Comparison of ENCODE assay signal across 1 cellular context in the genomic region with DNA sequence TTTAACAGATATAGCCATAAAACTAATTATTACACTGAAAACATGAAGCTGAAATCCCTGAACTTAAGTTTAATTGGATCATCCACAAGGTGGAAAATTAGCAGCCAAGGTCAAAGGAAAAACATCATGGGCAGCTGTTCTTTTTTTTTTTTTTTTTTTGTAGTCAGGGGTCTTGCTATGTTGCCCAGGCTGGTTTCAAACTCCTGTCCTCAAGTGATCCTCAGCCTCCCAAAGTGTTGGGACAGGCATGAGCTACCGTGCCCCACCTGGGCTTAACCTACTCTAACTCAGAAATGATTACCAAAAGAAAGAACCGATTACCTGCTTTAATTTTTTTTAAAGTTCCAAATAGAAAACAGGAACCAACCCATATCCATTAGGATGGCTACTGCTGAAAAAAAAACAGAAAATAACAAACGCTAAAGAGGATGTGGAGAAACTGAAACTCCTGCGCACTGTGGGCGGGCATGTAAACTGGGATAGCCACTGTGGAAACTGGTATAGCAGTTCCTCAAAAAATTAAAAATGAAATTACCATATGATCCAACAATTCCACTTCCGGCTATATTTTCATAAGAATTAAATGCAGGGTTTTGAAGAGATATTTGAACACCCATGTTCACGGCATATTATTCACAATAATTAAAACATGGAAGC.
TF ChIP-seq lines count a peak whose summit lies in the region.

No MANE protein-coding gene starts in this region.

TF ChIP-seq in GM12878, 131 proteins besides CTCF, POLR2A, EP300 and RAD21:
- TF ChIP-seq STAT1 (conservative IDR thresholded peaks at IDR 0.05): no peak
- no peak for TF ChIP-seq SUZ12 (IDR thresholded peaks at IDR 0.05; ENCODE audit: unreplicated experiment)
- no peak for TF ChIP-seq RCOR1 (conservative IDR thresholded peaks at IDR 0.05; ENCODE audit: low read depth, low read length)
- no peak for TF ChIP-seq POLR2AphosphoS2 (IDR thresholded peaks at IDR 0.05; ENCODE audit: low read depth, low read length)
- TF ChIP-seq FOS (IDR thresholded peaks at IDR 0.05; ENCODE audit: borderline replicate concordance, extremely low read depth, insufficient read length): no peak
- peak; percentile 26; the same call in 1 of the 2 replicates for TF ChIP-seq SPI1 (IDR thresholded peaks at IDR 0.05; ENCODE audit: borderline replicate concordance, insufficient read depth, low read depth, low read length)
- TF ChIP-seq RBBP5 (conservative IDR thresholded peaks at IDR 0.05): no peak
- TF ChIP-seq RUNX3 (IDR thresholded peaks at IDR 0.05; ENCODE audit: low read length): no peak
- TF ChIP-seq PAX8 (IDR thresholded peaks at IDR 0.05): no peak
- no peak for TF ChIP-seq PAX5 (IDR thresholded peaks at IDR 0.05; ENCODE audit: borderline replicate concordance, low read depth, low read length)
- no peak for TF ChIP-seq SREBF1 (IDR thresholded peaks at IDR 0.05; ENCODE audit: low read length)
- TF ChIP-seq HCFC1 (IDR thresholded peaks at IDR 0.05; ENCODE audit: low read length): no peak
- no peak for TF ChIP-seq TARDBP (IDR thresholded peaks at IDR 0.05; ENCODE audit: borderline replicate concordance)
- 0 out of 4 replicates have a peak, but pooled peaks have one; percentile 11 to 12 for TF ChIP-seq IKZF2 (IDR thresholded peaks at IDR 0.05)
- no peak for TF ChIP-seq HDGF (IDR thresholded peaks at IDR 0.05)
- TF ChIP-seq ZNF24 (IDR thresholded peaks at IDR 0.05): no peak
- TF ChIP-seq, protein P1, sequence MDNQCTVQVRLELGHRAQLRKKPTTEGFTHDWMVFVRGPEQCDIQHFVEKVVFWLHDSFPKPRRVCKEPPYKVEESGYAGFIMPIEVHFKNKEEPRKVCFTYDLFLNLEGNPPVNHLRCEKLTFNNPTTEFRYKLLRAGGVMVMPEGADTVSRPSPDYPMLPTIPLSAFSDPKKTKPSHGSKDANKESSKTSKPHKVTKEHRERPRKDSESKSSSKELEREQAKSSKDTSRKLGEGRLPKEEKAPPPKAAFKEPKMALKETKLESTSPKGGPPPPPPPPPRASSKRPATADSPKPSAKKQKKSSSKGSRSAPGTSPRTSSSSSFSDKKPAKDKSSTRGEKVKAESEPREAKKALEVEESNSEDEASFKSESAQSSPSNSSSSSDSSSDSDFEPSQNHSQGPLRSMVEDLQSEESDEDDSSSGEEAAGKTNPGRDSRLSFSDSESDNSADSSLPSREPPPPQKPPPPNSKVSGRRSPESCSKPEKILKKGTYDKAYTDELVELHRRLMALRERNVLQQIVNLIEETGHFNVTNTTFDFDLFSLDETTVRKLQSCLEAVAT (IDR thresholded peaks at IDR 0.05): peak; percentile 69; the same call in 1 of the 2 replicates
- no peak for TF ChIP-seq BACH1 (IDR thresholded peaks at IDR 0.05; ENCODE audit: borderline replicate concordance)
- TF ChIP-seq, protein P2, sequence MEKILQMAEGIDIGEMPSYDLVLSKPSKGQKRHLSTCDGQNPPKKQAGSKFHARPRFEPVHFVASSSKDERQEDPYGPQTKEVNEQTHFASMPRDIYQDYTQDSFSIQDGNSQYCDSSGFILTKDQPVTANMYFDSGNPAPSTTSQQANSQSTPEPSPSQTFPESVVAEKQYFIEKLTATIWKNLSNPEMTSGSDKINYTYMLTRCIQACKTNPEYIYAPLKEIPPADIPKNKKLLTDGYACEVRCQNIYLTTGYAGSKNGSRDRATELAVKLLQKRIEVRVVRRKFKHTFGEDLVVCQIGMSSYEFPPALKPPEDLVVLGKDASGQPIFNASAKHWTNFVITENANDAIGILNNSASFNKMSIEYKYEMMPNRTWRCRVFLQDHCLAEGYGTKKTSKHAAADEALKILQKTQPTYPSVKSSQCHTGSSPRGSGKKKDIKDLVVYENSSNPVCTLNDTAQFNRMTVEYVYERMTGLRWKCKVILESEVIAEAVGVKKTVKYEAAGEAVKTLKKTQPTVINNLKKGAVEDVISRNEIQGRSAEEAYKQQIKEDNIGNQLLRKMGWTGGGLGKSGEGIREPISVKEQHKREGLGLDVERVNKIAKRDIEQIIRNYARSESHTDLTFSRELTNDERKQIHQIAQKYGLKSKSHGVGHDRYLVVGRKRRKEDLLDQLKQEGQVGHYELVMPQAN (conservative IDR thresholded peaks at IDR 0.05): no peak
- TF ChIP-seq, protein P3, sequence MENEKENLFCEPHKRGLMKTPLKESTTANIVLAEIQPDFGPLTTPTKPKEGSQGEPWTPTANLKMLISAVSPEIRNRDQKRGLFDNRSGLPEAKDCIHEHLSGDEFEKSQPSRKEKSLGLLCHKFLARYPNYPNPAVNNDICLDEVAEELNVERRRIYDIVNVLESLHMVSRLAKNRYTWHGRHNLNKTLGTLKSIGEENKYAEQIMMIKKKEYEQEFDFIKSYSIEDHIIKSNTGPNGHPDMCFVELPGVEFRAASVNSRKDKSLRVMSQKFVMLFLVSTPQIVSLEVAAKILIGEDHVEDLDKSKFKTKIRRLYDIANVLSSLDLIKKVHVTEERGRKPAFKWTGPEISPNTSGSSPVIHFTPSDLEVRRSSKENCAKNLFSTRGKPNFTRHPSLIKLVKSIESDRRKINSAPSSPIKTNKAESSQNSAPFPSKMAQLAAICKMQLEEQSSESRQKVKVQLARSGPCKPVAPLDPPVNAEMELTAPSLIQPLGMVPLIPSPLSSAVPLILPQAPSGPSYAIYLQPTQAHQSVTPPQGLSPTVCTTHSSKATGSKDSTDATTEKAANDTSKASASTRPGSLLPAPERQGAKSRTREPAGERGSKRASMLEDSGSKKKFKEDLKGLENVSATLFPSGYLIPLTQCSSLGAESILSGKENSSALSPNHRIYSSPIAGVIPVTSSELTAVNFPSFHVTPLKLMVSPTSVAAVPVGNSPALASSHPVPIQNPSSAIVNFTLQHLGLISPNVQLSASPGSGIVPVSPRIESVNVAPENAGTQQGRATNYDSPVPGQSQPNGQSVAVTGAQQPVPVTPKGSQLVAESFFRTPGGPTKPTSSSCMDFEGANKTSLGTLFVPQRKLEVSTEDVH (IDR thresholded peaks at IDR 0.05; ENCODE audit: low read depth, partially characterized antibody): no peak
